Comparison of ENCODE assay signal across 11 cellular contexts in the genomic region with DNA sequence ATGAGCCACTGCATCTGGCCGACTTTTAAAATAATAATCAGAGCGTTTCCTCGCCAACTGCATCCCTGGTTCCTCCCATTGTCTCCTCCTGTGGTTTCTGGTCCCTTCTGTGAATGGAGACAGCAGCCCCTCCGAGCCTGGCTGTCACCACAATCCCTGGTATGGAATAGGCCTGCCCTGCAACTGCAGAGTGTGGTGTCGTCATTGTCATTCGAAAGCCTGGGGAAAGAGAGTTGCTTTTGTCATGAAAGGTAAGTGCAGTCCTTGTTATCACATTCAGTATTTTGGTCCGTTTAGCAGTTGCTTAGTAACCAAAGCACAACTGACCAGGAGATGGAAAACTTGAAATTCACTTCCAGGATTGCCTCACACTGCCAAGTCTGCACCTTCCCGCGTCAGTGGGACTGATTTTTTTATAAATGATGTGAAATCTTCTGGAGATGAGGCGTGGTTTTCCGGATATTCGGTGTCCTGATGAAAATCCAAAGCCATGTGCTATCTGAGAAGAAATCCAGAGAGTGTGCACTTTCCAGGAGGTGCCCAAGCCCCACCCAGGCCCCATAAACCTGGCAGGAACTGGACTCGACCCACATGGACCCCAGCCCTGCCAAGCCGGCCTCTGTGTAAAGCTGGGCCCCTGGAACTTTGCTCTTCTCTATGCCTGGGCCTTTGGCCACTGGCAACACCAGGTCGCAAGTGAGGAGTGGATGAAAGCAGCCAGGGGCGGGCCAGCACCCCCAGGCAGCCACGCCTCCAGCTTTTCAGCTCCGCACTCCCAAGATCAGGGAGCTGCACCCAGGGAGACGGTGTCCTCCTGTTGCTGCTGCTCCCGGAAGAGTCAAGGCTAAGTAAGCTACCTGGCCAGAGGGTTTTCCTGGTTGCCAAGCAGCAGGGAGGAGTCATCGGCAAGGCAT.
A peak's percentile ranks its signal among the peaks of the same experiment; 100 is the strongest.
DNase-seq lines count a peak whose midpoint lies in the region; ATAC-seq and TF ChIP-seq lines count a peak whose summit lies in the region.
"Had no signal": no experiment of that assay in that cellular context is flagged by ENCODE, and none has a peak within 500 bp of the region (broad histone marks: within the 10 kb centered on the region; RNA-seq: fewer than 3 reads in every experiment).

No MANE protein-coding gene starts in this region.

- peaks cover 0 to 5% (median 0%) of the 10 kb centered on the region in 4 donors for H3K36me3 ChIP-seq in esophagus muscularis mucosa
- no peaks in the 10 kb centered on the region for H3K36me3 ChIP-seq in MM.1S (replicated peaks; ENCODE audit: insufficient read depth, low read length)

- ATAC-seq in GM18870 (IDR thresholded peaks at IDR 0.05; ENCODE audit: unreplicated experiment): no peak
- no peak for ATAC-seq in activated CD4-positive, CD25-positive, alpha-beta regulatory T cell treated with anti-CD3 and anti-CD28 coated beads, Interleukin-2, amount 50 U/mL, for 24 hours

- no peaks in the 10 kb centered on the region for H3K9me2 ChIP-seq in MM.1S (replicated peaks; ENCODE audit: insufficient read depth, low read length)

- no peaks in the 10 kb centered on the region for H3F3A ChIP-seq in MM.1S (ENCODE audit: insufficient read depth, low read length)

- H3K27ac ChIP-seq in esophagus muscularis mucosa (replicated peaks in 1 of 4): peak overlapping the region; percentile 64 to 76 (median 70)
- no peak overlapping the region for H3K27ac ChIP-seq in MM.1S (ENCODE audit: low read length)

- DNase-seq in AG10803 (ENCODE audit: low read depth): peak; percentile 38
- DNase-seq in NAMALWA (ENCODE audit: low spot score): peak; percentile 27
- DNase-seq in esophagus muscularis mucosa (ENCODE audit: extremely low spot score): no peak
- DNase-seq in lung microvascular endothelial cell (ENCODE audit: low read depth in 2 of 2): peak; percentile 41 to 84
- DNase-seq in MM.1S: no peak
- DNase-seq in activated CD4-positive, alpha-beta T cell treated with anti-CD3 and anti-CD28 coated beads for 48 hours: no peak
- DNase-seq: nucleus accumbens; stimulated activated naive CD4-positive, alpha-beta T cell treated with Interleukin-2 at 50 U/mL for 16 hours; T-helper 1 cell had no signal

- H2AFZ ChIP-seq in MM.1S (ENCODE audit: low read length): no peak overlapping the region

- H3K9me3 ChIP-seq in esophagus muscularis mucosa: no peaks in the 10 kb centered on the region
- no peaks in the 10 kb centered on the region for H3K9me3 ChIP-seq in MM.1S (replicated peaks; ENCODE audit: insufficient read depth, low read length)

- H3K4me3 ChIP-seq in AG10803 (ENCODE audit: low read length) (no peak overlapping the region), esophagus muscularis mucosa (no peak overlapping the region), MM.1S (ENCODE audit: low read length) (no peak overlapping the region)

- TF ChIP-seq POLR2A in esophagus muscularis mucosa (IDR thresholded peaks at IDR 0.05; ENCODE audit: low read depth): no peak

- no peaks in the 10 kb centered on the region for H4K20me1 ChIP-seq in MM.1S (ENCODE audit: insufficient read depth, low read length)

- WGBS in esophagus muscularis mucosa: 43% methylated on average over 21 of the region's 21 CpGs

- H3K4me1 ChIP-seq in esophagus muscularis mucosa (peaks cover 16 to 26% (median 17%) of the 10 kb centered on the region in 4 donors), MM.1S (ENCODE audit: low read length) (no peaks in the 10 kb centered on the region)

- TF ChIP-seq EP300 in esophagus muscularis mucosa (IDR thresholded peaks at IDR 0.05): peak; percentile 54

- no peak overlapping the region for H3K4me2 ChIP-seq in MM.1S (ENCODE audit: low read depth, low read length)

- no peaks in the 10 kb centered on the region for H3K27me3 ChIP-seq in esophagus muscularis mucosa
- H3K27me3 ChIP-seq in MM.1S (replicated peaks; ENCODE audit: insufficient read depth, low read length): no peaks in the 10 kb centered on the region

- H3K9ac ChIP-seq in MM.1S (ENCODE audit: low read length): no peak overlapping the region

- intact Hi-C loops in esophagus muscularis mucosa (cut with DNase I): no loop called here

- no peaks in the 10 kb centered on the region for H3K79me2 ChIP-seq in MM.1S (ENCODE audit: low read length)

- TF ChIP-seq CTCF in AG10803 (conservative IDR thresholded peaks at IDR 0.05; ENCODE audit: low read length) (no peak), esophagus muscularis mucosa (IDR thresholded peaks at IDR 0.05) (no peak), MM.1S (IDR thresholded peaks at IDR 0.05; ENCODE audit: low read length) (no peak)

Comparison
In these comparisons a context has a peak if more than half of its experiments do, and no peak if none do; other contexts are left out.
1. DNase-seq: peak in AG10803 (single experiment), NAMALWA (single experiment) and lung microvascular endothelial cell (2 of 2); none in esophagus muscularis mucosa (single experiment), MM.1S (single experiment) and activated CD4-positive, alpha-beta T cell treated with anti-CD3 and anti-CD28 coated beads for 48 hours (single experiment).